ENCODE assay signal across 30 cellular contexts in genomic region chr2:137007905-137008399, GRCh38.
"Had no signal": no experiment of that assay in that cellular context is flagged by ENCODE, and none has a peak within 500 bp of the region (broad histone marks: within the 10 kb centered on the region; RNA-seq: fewer than 3 reads in every experiment).

No MANE protein-coding gene starts in this region.

- H3K36me3 ChIP-seq: ascending aorta, breast epithelium, cardiac muscle cell, esophagus muscularis mucosa, gastrocnemius medialis, heart left ventricle had no signal

- DNase-seq: activated CD4-positive, alpha-beta memory T cell treated with anti-CD3 and anti-CD28 coated beads, Interleukin-2, amount 10 ng/mL, durations not matched to agents 7 days and 5 days; activated CD4-positive, alpha-beta T cell treated with anti-CD3 and anti-CD28 coated beads for 36 hours; activated CD4-positive, alpha-beta T cell treated with anti-CD3 and anti-CD28 coated beads, Interleukin-2, amount 10 ng/mL, durations not matched to agents 7 days and 5 days; activated CD4-positive, alpha-beta T cell treated with anti-CD3 and anti-CD28 coated beads, Interleukin-2, amount 50 U/mL, for 4 hours; activated CD4-positive, CD25-positive, alpha-beta regulatory T cell; activated CD4-positive, CD25-positive, alpha-beta regulatory T cell treated with anti-CD3 and anti-CD28 coated beads, Interleukin-2, amount 50 U/mL, for 72 hours; activated CD8-positive, alpha-beta memory T cell treated with anti-CD3 and anti-CD28 coated beads, Interleukin-2, amount 50 U/mL, for 48 hours; activated gamma-delta T cell; activated naive CD4-positive, alpha-beta T cell; activated naive CD4-positive, alpha-beta T cell treated with anti-CD3 and anti-CD28 coated beads, Interleukin-2, amount 10 ng/mL, durations not matched to agents 7 days and 5 days; activated naive CD8-positive, alpha-beta T cell treated with anti-CD3 and anti-CD28 coated beads, Interleukin-2, amount 10 ng/mL, durations not matched to agents 7 days and 5 days; activated T-cell treated with anti-CD3 and anti-CD28 coated beads for 4 hours; activated T-cell treated with anti-CD3 and anti-CD28 coated beads, Interleukin-2, amount 50 U/mL, for 24 hours; activated T-cell treated with anti-CD3 and anti-CD28 coated beads, Interleukin-2, amount 50 U/mL, for 72 hours; cortex of kidney; dermis blood vessel endothelial cell; effector CD4-positive, alpha-beta T cell; effector memory CD8-positive, alpha-beta T cell; erythroblast; foreskin keratinocyte; gastrocnemius medialis; glutamatergic neuron; heart left ventricle; T1000 had no signal

- H3K9me3 ChIP-seq: ascending aorta, breast epithelium, esophagus muscularis mucosa, gastrocnemius medialis, heart left ventricle had no signal

- H3K27me3 ChIP-seq: ascending aorta, breast epithelium, cardiac muscle cell, esophagus muscularis mucosa, foreskin keratinocyte, gastrocnemius medialis, heart left ventricle, hepatocyte had no signal

- ATAC-seq: activated CD4-positive, alpha-beta T cell treated with anti-CD3 and anti-CD28 coated beads for 36 hours; activated naive CD4-positive, alpha-beta T cell treated with anti-CD3 and anti-CD28 coated beads, Interleukin-2, amount 50 U/mL, for 72 hours; activated T-cell treated with anti-CD3 and anti-CD28 coated beads, Interleukin-2, amount 50 U/mL, for 72 hours; effector memory CD8-positive, alpha-beta T cell; foreskin keratinocyte; gastrocnemius medialis; heart left ventricle had no signal

- H3K27ac ChIP-seq: ascending aorta, breast epithelium, cardiac muscle cell, esophagus muscularis mucosa, foreskin keratinocyte, gastrocnemius medialis, heart left ventricle, hepatocyte had no signal

- H2AFZ ChIP-seq: hepatocyte had no signal

- H3K4me2 ChIP-seq: hepatocyte had no signal

- H3K4me3 ChIP-seq: ascending aorta, breast epithelium, cardiac muscle cell, esophagus muscularis mucosa, gastrocnemius medialis, heart left ventricle, hepatocyte had no signal

- H3K4me1 ChIP-seq: ascending aorta, breast epithelium, esophagus muscularis mucosa, foreskin keratinocyte, gastrocnemius medialis, heart left ventricle had no signal

- H3K79me2 ChIP-seq: hepatocyte had no signal
